ENCODE assay signal across 11 cellular contexts in genomic region chr13:99308481-99309087, GRCh38. TPM values are rescaled to one million over a fixed set of nuclear protein-coding genes. Genes with fewer than 3 reads are reported as not detected.
DNase-seq lines count a peak whose midpoint lies in the region; ATAC-seq and TF ChIP-seq lines count a peak whose summit lies in the region.
"Had no signal": no experiment of that assay in that cellular context is flagged by ENCODE, and none has a peak within 500 bp of the region (broad histone marks: within the 10 kb centered on the region; RNA-seq: fewer than 3 reads in every experiment).

No MANE protein-coding gene starts in this region.

- ATAC-seq in activated CD8-positive, alpha-beta T cell treated with anti-CD3 and anti-CD28 coated beads, Interleukin-2, amount 10 ng/mL, durations not matched to agents 7 days and 5 days, result no peak
- no peak for ATAC-seq in HG02870 (IDR thresholded peaks at IDR 0.05; ENCODE audit: unreplicated experiment)

- WGBS in stomach, 5 donors, result 71 to 90% (median 79%) methylated on average over 3 of the region's 3 CpGs

- H3K27me3 ChIP-seq in stomach, result no peaks in the 10 kb centered on the region

- TF ChIP-seq CTCF in fibroblast of villous mesenchyme (IDR thresholded peaks at IDR 0.05; ENCODE audit: insufficient read depth, low read depth, low read length) (no peak), stomach (IDR thresholded peaks at IDR 0.05) (no peak), progenitor cell of endocrine pancreas (IDR thresholded peaks at IDR 0.05; ENCODE audit: unreplicated experiment) (no peak)

- no peak for DNase-seq in activated CD4-positive, alpha-beta T cell treated with anti-CD3 and anti-CD28 coated beads, Interleukin-2, amount 10 ng/mL, durations not matched to agents 24 days and 14 days
- no peak for DNase-seq in activated CD4-positive, alpha-beta T cell treated with anti-CD3 and anti-CD28 coated beads, Interleukin-2, amount 50 U/mL, for 48 hours
- DNase-seq in activated CD8-positive, alpha-beta T cell treated with anti-CD3 and anti-CD28 coated beads, Interleukin-2, amount 10 ng/mL, durations not matched to agents 7 days and 5 days, result no peak
- DNase-seq in fibroblast of villous mesenchyme (ENCODE audit: low read depth), result peak; percentile 88
- no peak for DNase-seq in stomach
- DNase-seq in midbrain (lab: John Stamatoyannopoulos, UW), result no peak
- no peak for DNase-seq in progenitor cell of endocrine pancreas (ENCODE audit: low spot score, unreplicated experiment)
- DNase-seq: H7, NCI-H82 had no signal

- H3K4me1 Mint-ChIP-seq in activated CD4-positive, alpha-beta T cell treated with anti-CD3 and anti-CD28 coated beads, Interleukin-2, amount 10 ng/mL, durations not matched to agents 24 days and 14 days, result peaks cover 70% of the 10 kb centered on the region
- H3K4me1 Mint-ChIP-seq in activated CD8-positive, alpha-beta T cell treated with anti-CD3 and anti-CD28 coated beads, Interleukin-2, amount 10 ng/mL, durations not matched to agents 7 days and 5 days (ENCODE audit: low read depth), result peaks cover 74% of the 10 kb centered on the region
- peaks cover 24% of the 10 kb centered on the region for H3K4me1 Mint-ChIP-seq in progenitor cell of endocrine pancreas (ENCODE audit: low read depth)

- no peaks in the 10 kb centered on the region for H3K27me3 Mint-ChIP-seq in activated CD4-positive, alpha-beta T cell treated with anti-CD3 and anti-CD28 coated beads, Interleukin-2, amount 10 ng/mL, durations not matched to agents 24 days and 14 days
- H3K27me3 Mint-ChIP-seq in activated CD8-positive, alpha-beta T cell treated with anti-CD3 and anti-CD28 coated beads, Interleukin-2, amount 10 ng/mL, durations not matched to agents 7 days and 5 days (ENCODE audit: low read depth), result no peaks in the 10 kb centered on the region
- H3K27me3 Mint-ChIP-seq in progenitor cell of endocrine pancreas, result no peaks in the 10 kb centered on the region

- TF ChIP-seq POLR2A in stomach (IDR thresholded peaks at IDR 0.05), result no peak

- H3K27ac Mint-ChIP-seq in activated CD4-positive, alpha-beta T cell treated with anti-CD3 and anti-CD28 coated beads, Interleukin-2, amount 10 ng/mL, durations not matched to agents 24 days and 14 days, result peak overlapping the region; percentile 88
- peak overlapping the region; percentile 1 for H3K27ac Mint-ChIP-seq in activated CD8-positive, alpha-beta T cell treated with anti-CD3 and anti-CD28 coated beads, Interleukin-2, amount 10 ng/mL, durations not matched to agents 7 days and 5 days
- no peak overlapping the region for H3K27ac Mint-ChIP-seq in progenitor cell of endocrine pancreas

- peaks cover 0 to 3% (median 0%) of the 10 kb centered on the region in 4 donors for H3K36me3 ChIP-seq in stomach

- H3K4me3 ChIP-seq in fibroblast of villous mesenchyme (ENCODE audit: low read depth, low read length), result no peak overlapping the region
- no peak overlapping the region for H3K4me3 ChIP-seq in stomach

- POLR2A ChIA-PET in activated CD8-positive, alpha-beta T cell treated with anti-CD3 and anti-CD28 coated beads, Interleukin-2, amount 10 ng/mL, durations not matched to agents 7 days and 5 days (lab: Charles Lee), result interaction anchor here (0.9 kb wide), 1 partner anchor 73 kb away, joined by 4 read pairs; no protein-coding TSS in a partner anchor

- CTCF ChIA-PET in activated CD8-positive, alpha-beta T cell treated with anti-CD3 and anti-CD28 coated beads, Interleukin-2, amount 10 ng/mL, durations not matched to agents 7 days and 5 days (lab: Charles Lee), result interaction anchor here (0.8 to 4.0 kb wide), 9 partner anchors 12 to 127 kb away, joined by 3 to 24 read pairs (median 4); no protein-coding TSS in a partner anchor

- peak overlapping the region in 4 of 5 donors; percentile 20 to 76 (median 66) for H3K27ac ChIP-seq in stomach

- no peak for TF ChIP-seq EP300 in stomach (IDR thresholded peaks at IDR 0.05)

- peaks cover 43% of the 10 kb centered on the region for H3K36me3 Mint-ChIP-seq in activated CD4-positive, alpha-beta T cell treated with anti-CD3 and anti-CD28 coated beads, Interleukin-2, amount 10 ng/mL, durations not matched to agents 24 days and 14 days (ENCODE audit: low read depth)
- peaks cover 50% of the 10 kb centered on the region for H3K36me3 Mint-ChIP-seq in activated CD8-positive, alpha-beta T cell treated with anti-CD3 and anti-CD28 coated beads, Interleukin-2, amount 10 ng/mL, durations not matched to agents 7 days and 5 days (ENCODE audit: low read depth)
- peaks cover 14% of the 10 kb centered on the region for H3K36me3 Mint-ChIP-seq in progenitor cell of endocrine pancreas (ENCODE audit: insufficient read depth)

- intact Hi-C loops in activated CD4-positive, alpha-beta T cell treated with anti-CD3 and anti-CD28 coated beads, Interleukin-2, amount 10 ng/mL, durations not matched to agents 24 days and 14 days (cut with micrococcal nuclease), result loop anchor here (1.0 kb wide), 1 partner anchor 14 kb away; no protein-coding TSS in a partner anchor
- intact Hi-C loops in stomach (cut with DNase I; ENCODE audit: low total_unique reads), result no loop called here

- peak overlapping the region; percentile 84 for H3K4me3 Mint-ChIP-seq in activated CD4-positive, alpha-beta T cell treated with anti-CD3 and anti-CD28 coated beads, Interleukin-2, amount 10 ng/mL, durations not matched to agents 24 days and 14 days
- H3K4me3 Mint-ChIP-seq in activated CD8-positive, alpha-beta T cell treated with anti-CD3 and anti-CD28 coated beads, Interleukin-2, amount 10 ng/mL, durations not matched to agents 7 days and 5 days, result no peak overlapping the region
- no peak overlapping the region for H3K4me3 Mint-ChIP-seq in progenitor cell of endocrine pancreas (ENCODE audit: low read depth)

- H3K4me1 ChIP-seq in stomach, result peaks cover 0 to 48% (median 16%) of the 10 kb centered on the region in 4 donors

- H3K9me3 Mint-ChIP-seq in activated CD4-positive, alpha-beta T cell treated with anti-CD3 and anti-CD28 coated beads, Interleukin-2, amount 10 ng/mL, durations not matched to agents 24 days and 14 days, result peaks cover 3% of the 10 kb centered on the region
- H3K9me3 Mint-ChIP-seq in activated CD8-positive, alpha-beta T cell treated with anti-CD3 and anti-CD28 coated beads, Interleukin-2, amount 10 ng/mL, durations not matched to agents 7 days and 5 days (ENCODE audit: insufficient read depth), result no peaks in the 10 kb centered on the region
- peaks cover 3% of the 10 kb centered on the region for H3K9me3 Mint-ChIP-seq in progenitor cell of endocrine pancreas (ENCODE audit: low read depth)

- H3K9me3 ChIP-seq in stomach, result no peaks in the 10 kb centered on the region

RNA-seq across cellular contexts. Expression of gene GPR183, which starts 1.4 kb away (rescaled TPM):
- 36.8 and 37.1 TPM in 2 replicates for total RNA-seq in activated CD4-positive, alpha-beta T cell treated with anti-CD3 and anti-CD28 coated beads, Interleukin-2, amount 10 ng/mL, durations not matched to agents 24 days and 14 days
- 1 to 10 TPM; 5.0 to 5.2 TPM for total RNA-seq in activated CD8-positive, alpha-beta T cell treated with anti-CD3 and anti-CD28 coated beads, Interleukin-2, amount 10 ng/mL, durations not matched to agents 7 days and 5 days
- total RNA-seq in fibroblast of villous mesenchyme, result 0.86 and 4.5 TPM in 2 replicates
- total RNA-seq in stomach, result 10 to 100 TPM in 4 of 5 donors, under 1 TPM in 1; 0.58 to 24.4 (median 16.4) TPM
- polyA plus RNA-seq in stomach, result 1 to 10 TPM; 3.0 to 5.8 (median 4.5) TPM
- total RNA-seq in progenitor cell of endocrine pancreas, result not detected in 2 replicates
- total RNA-seq: H7 had no signal
- polyA plus RNA-seq: neural cell had no signal

RNA-seq across cellular contexts. Expression of gene GPR18, which starts 50.4 kb away (rescaled TPM):
- 5.9 and 6.3 TPM in 2 replicates for total RNA-seq in activated CD4-positive, alpha-beta T cell treated with anti-CD3 and anti-CD28 coated beads, Interleukin-2, amount 10 ng/mL, durations not matched to agents 24 days and 14 days
- total RNA-seq in activated CD8-positive, alpha-beta T cell treated with anti-CD3 and anti-CD28 coated beads, Interleukin-2, amount 10 ng/mL, durations not matched to agents 7 days and 5 days, result 10 to 100 TPM; 16.2 to 16.6 TPM
- not detected in 2 replicates for total RNA-seq in fibroblast of villous mesenchyme
- not detected for total RNA-seq in stomach
- under 1 TPM in 2 of 3 donors, not detected in 1; 0.68 to 0.76 TPM for polyA plus RNA-seq in stomach
- not detected in 2 replicates for total RNA-seq in progenitor cell of endocrine pancreas
- polyA plus RNA-seq: neural cell had no signal
